In genomic region chr10:80968903-80969302, GRCh38 we compare ENCODE assay signal across 26 cellular contexts.
"Had no signal": no experiment of that assay in that cellular context is flagged by ENCODE, and none has a peak within 500 bp of the region (broad histone marks: within the 10 kb centered on the region; RNA-seq: fewer than 3 reads in every experiment).

No MANE protein-coding gene starts in this region.

- ATAC-seq: effector memory CD8-positive, alpha-beta T cell; esophagus mucosa; foreskin keratinocyte; gastrocnemius medialis; gastroesophageal sphincter; heart left ventricle; heart right ventricle had no signal

- H3K36me3 ChIP-seq: colonic mucosa, esophagus muscularis mucosa, esophagus squamous epithelium, gastrocnemius medialis, gastroesophageal sphincter, heart left ventricle, heart right ventricle had no signal

- H3K4me3 ChIP-seq: colonic mucosa, coronary artery, dorsolateral prefrontal cortex, esophagus muscularis mucosa, esophagus squamous epithelium, gastrocnemius medialis, gastroesophageal sphincter, heart left ventricle, heart right ventricle had no signal

- DNase-seq: colonic mucosa; cortex of kidney; dermis blood vessel endothelial cell; dorsolateral prefrontal cortex; effector CD4-positive, alpha-beta T cell; effector CD8-positive, alpha-beta T cell; effector memory CD4-positive, alpha-beta T cell; effector memory CD8-positive, alpha-beta T cell; endodermal cell; erythroblast; esophagus squamous epithelium; foreskin fibroblast; foreskin keratinocyte; foreskin melanocyte; gastrocnemius medialis; glutamatergic neuron; head of caudate nucleus; heart left ventricle; heart right ventricle had no signal

- H3K9me3 ChIP-seq: colonic mucosa, esophagus muscularis mucosa, esophagus squamous epithelium, gastrocnemius medialis, gastroesophageal sphincter, heart left ventricle, heart right ventricle had no signal

- FAIRE-seq: colon, endothelial cell of umbilical vein had no signal

- H3K27ac ChIP-seq: colonic mucosa, coronary artery, dorsolateral prefrontal cortex, epithelial cell of prostate, esophagus muscularis mucosa, esophagus squamous epithelium, foreskin keratinocyte, gastrocnemius medialis, gastroesophageal sphincter, heart left ventricle, heart right ventricle had no signal
